14 cellular contexts compared by ENCODE assay signal in genomic region chr15:59339252-59339672, GRCh38. TPM values are rescaled to one million over a fixed set of nuclear protein-coding genes. Genes with fewer than 3 reads are reported as not detected.
A peak's percentile ranks its signal among the peaks of the same experiment; 100 is the strongest.
DNase-seq lines count a peak whose midpoint lies in the region; ATAC-seq and TF ChIP-seq lines count a peak whose summit lies in the region.
"Had no signal": no experiment of that assay in that cellular context is flagged by ENCODE, and none has a peak within 500 bp of the region (broad histone marks: within the 10 kb centered on the region; RNA-seq: fewer than 3 reads in every experiment).

No MANE protein-coding gene starts in this region.

- H3K27ac ChIP-seq in RWPE2 (ENCODE audit: poor library complexity, severe bottlenecking) (peak overlapping the region; percentile 96), dorsolateral prefrontal cortex (peak overlapping the region in 2 of 59 donors; percentile 36 to 40)
- no peak overlapping the region for H3K27ac ChIP-seq in CD8-positive, alpha-beta T cell (ENCODE audit: low read depth, low read length)
- H3K27ac ChIP-seq: cardiac muscle cell, SJCRH30 had no signal

- no peak overlapping the region for H3K27ac Mint-ChIP-seq in CD8-positive, alpha-beta T cell

- H3K36me3 ChIP-seq in RWPE2 (ENCODE audit: low read depth) (peaks cover 15% of the 10 kb centered on the region), mucosa of descending colon (ENCODE audit: low read depth) (no peaks in the 10 kb centered on the region)
- no peaks in the 10 kb centered on the region for H3K36me3 ChIP-seq in CD8-positive, alpha-beta T cell (ENCODE audit: insufficient read depth, low read length)
- H3K36me3 ChIP-seq: cardiac muscle cell, SJCRH30 had no signal

- H3K4me1 Mint-ChIP-seq in CD8-positive, alpha-beta T cell (ENCODE audit: low read depth): no peaks in the 10 kb centered on the region

- TF ChIP-seq CTCF in RWPE2 (IDR thresholded peaks at IDR 0.05; ENCODE audit: poor library complexity, severe bottlenecking) (no peak), mucosa of descending colon (IDR thresholded peaks at IDR 0.05) (no peak), dorsolateral prefrontal cortex (IDR thresholded peaks at IDR 0.05 in 54 of 56, conservative IDR thresholded peaks at IDR 0.05 in 2 of 56; ENCODE audit: low read depth in 1 of 56, partially characterized antibody in 56 of 56) (no peak)
- TF ChIP-seq CTCF in CD8-positive, alpha-beta T cell (IDR thresholded peaks at IDR 0.05): no peak

- intact Hi-C loops in mucosa of descending colon (cut with DNase I, micrococcal nuclease): no loop called here
- intact Hi-C loops in CD8-positive, alpha-beta T cell (cut with DNase I, micrococcal nuclease): no loop called here
- intact Hi-C loops in dorsolateral prefrontal cortex (cut with DNase I): loop anchor here in 1 of 2 donors (5.0 kb wide), 1 partner anchor 33 kb away; the partner anchor contains the start of gene MYO1E

- H3K9me3 ChIP-seq in RWPE2 (ENCODE audit: severe bottlenecking) (no peaks in the 10 kb centered on the region), mucosa of descending colon (no peaks in the 10 kb centered on the region)
- H3K9me3 ChIP-seq in CD8-positive, alpha-beta T cell (ENCODE audit: low read length): no peaks in the 10 kb centered on the region
- H3K9me3 ChIP-seq: SJCRH30 had no signal

- peaks cover 2% of the 10 kb centered on the region for H3K27me3 Mint-ChIP-seq in CD8-positive, alpha-beta T cell (ENCODE audit: low read depth)

- POLR2A ChIA-PET in CD8-positive, alpha-beta T cell (lab: Charles Lee): no interaction called here

- H3K36me3 Mint-ChIP-seq in CD8-positive, alpha-beta T cell: no peaks in the 10 kb centered on the region

- DNase-seq in AG20443 (ENCODE audit: low spot score) (peak; percentile 39), RWPE2 (ENCODE audit: low spot score) (peak; percentile 92), fibroblast of gingiva (ENCODE audit: low read depth) (peak; percentile 85), mucosa of descending colon (no peak), HK-2 (ENCODE audit: unreplicated experiment) (no peak), NCI-H1417 treated with DMSO at 0.1 percent for 48 hours (lab: John Stamatoyannopoulos, UW) (no peak), dorsolateral prefrontal cortex (no peak)
- DNase-seq in CD8-positive, alpha-beta T cell: no peak
- DNase-seq: activated CD4-positive, alpha-beta T cell treated with anti-CD3 and anti-CD28 coated beads for 48 hours; activated naive CD4-positive, alpha-beta T cell treated with anti-CD3 and anti-CD28 coated beads, Interleukin-2, amount 50 U/mL, for 16 hours; KG1; left cardiac atrium; SJCRH30 had no signal

- H3K27me3 ChIP-seq in RWPE2 (ENCODE audit: insufficient read depth, poor library complexity, severe bottlenecking) (no peaks in the 10 kb centered on the region), dorsolateral prefrontal cortex (no peaks in the 10 kb centered on the region)
- no peaks in the 10 kb centered on the region for H3K27me3 ChIP-seq in CD8-positive, alpha-beta T cell (ENCODE audit: insufficient read depth, low read length)
- H3K27me3 ChIP-seq: cardiac muscle cell, SJCRH30 had no signal

- no peak overlapping the region for H3K4me3 Mint-ChIP-seq in CD8-positive, alpha-beta T cell

- H3K9me3 Mint-ChIP-seq in CD8-positive, alpha-beta T cell: no peaks in the 10 kb centered on the region

- H3K4me1 ChIP-seq in RWPE2 (ENCODE audit: insufficient read depth, poor library complexity, severe bottlenecking) (peaks cover 29% of the 10 kb centered on the region), mucosa of descending colon (ENCODE audit: low read depth) (peaks cover 2% of the 10 kb centered on the region)
- no peaks in the 10 kb centered on the region for H3K4me1 ChIP-seq in CD8-positive, alpha-beta T cell (ENCODE audit: insufficient read depth, low read length)
- H3K4me1 ChIP-seq: SJCRH30 had no signal

- CTCF ChIA-PET in CD8-positive, alpha-beta T cell (lab: Charles Lee): no interaction called here

- no peak overlapping the region for H3K4me3 ChIP-seq in RWPE2 (ENCODE audit: severe bottlenecking)
- no peak overlapping the region for H3K4me3 ChIP-seq in mucosa of descending colon
- no peak overlapping the region for H3K4me3 ChIP-seq in CD8-positive, alpha-beta T cell (ENCODE audit: low read depth, low read length)
- H3K4me3 ChIP-seq in dorsolateral prefrontal cortex: no peak overlapping the region
- H3K4me3 ChIP-seq: cardiac muscle cell, SJCRH30 had no signal

- ATAC-seq in RWPE2 (ENCODE audit: low read depth) (peak; percentile 98), mucosa of descending colon (peak; percentile 25)
- ATAC-seq in CD8-positive, alpha-beta T cell: no peak

RNA-seq across cellular contexts. Expression of gene MYO1E, which starts 33.4 kb away (rescaled TPM):
- total RNA-seq in mucosa of descending colon: 100 to 1,000 TPM; 189 to 325 (median 283) TPM
- total RNA-seq in CD8-positive, alpha-beta T cell: 1 to 10 TPM; 1.4 to 2.2 TPM
- total RNA-seq in dorsolateral prefrontal cortex: 100 to 1,000 TPM in 17 of 120 experiments, 10 to 100 TPM in 103; 28.1 to 166 (median 63.9) TPM

Comparison
In these comparisons a context has a peak if more than half of its experiments do, and no peak if none do; other contexts are left out.
1. DNase-seq: peak in AG20443 (single experiment), RWPE2 (single experiment) and fibroblast of gingiva (single experiment); none in mucosa of descending colon (0 of 3), HK-2 (single experiment), NCI-H1417 treated with DMSO at 0.1 percent for 48 hours (single experiment), CD8-positive, alpha-beta T cell (0 of 7) and dorsolateral prefrontal cortex (0 of 10).
2. RNA of gene MYO1E, which starts 33.4 kb away (total RNA-seq): 189 to 325 TPM in mucosa of descending colon and 28.1 to 166 TPM in dorsolateral prefrontal cortex; 1.4 to 2.2 TPM in CD8-positive, alpha-beta T cell; every median in the first group is over 4 times any median in the second.